ENCODE assay signal across 8 cellular contexts in the genomic region with DNA sequence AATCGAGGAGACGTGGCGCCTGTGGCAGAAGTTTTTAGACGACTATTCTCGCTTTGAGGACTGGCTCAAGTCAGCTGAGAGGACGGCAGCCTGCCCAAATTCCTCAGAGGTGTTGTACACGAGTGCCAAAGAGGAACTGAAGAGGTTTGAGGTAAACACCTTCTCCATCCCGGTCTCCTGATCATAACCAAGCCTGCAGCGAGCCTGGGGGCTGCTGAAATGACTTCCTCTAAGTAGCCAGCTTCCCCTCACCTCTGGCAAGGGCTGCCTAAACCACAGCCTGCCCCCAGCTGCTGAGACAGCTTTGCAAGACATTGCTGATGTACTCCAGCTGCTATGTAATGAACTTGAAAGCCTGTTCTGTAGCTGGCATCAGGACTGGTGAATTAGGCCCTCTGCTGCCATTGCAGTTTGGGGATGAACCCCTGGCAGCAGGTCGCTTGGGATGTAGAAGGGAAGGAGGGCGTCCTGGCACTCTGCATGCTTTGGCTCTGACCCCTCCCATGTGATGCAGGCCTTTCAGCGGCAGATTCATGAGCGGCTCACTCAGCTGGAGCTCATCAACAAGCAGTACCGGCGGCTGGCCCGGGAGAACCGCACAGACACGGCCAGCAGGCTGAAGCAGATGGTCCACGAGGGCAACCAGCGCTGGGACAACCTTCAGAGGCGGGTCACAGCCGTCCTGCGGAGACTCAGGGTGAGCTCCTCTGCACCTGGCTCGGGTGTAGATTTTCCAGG.
A peak's percentile ranks its signal among the peaks of the same experiment; 100 is the strongest.
DNase-seq lines count a peak whose midpoint lies in the region; ATAC-seq and TF ChIP-seq lines count a peak whose summit lies in the region.

No MANE protein-coding gene starts in this region.

- TF ChIP-seq EP300 in upper lobe of left lung (IDR thresholded peaks at IDR 0.05): peak in 1 of 4 donors; percentile 5

- H3K4me3 Mint-ChIP-seq in endodermal cell: no peak overlapping the region

- in situ Hi-C loops in KBM-7 (cut with MboI; ENCODE audit: low pct_unique_long_range_greater_than_20kb, low sequenced_read_pairs): no loop called here

- no peak overlapping the region for H3K9ac ChIP-seq in endodermal cell (ENCODE audit: extremely low read depth, low read length, poor library complexity, severe bottlenecking)

- TF ChIP-seq POLR2A in upper lobe of left lung (IDR thresholded peaks at IDR 0.05): peak in 1 of 4 donors; percentile 35

- TF ChIP-seq CTCF in upper lobe of left lung (IDR thresholded peaks at IDR 0.05): no peak
- TF ChIP-seq CTCF in endodermal cell (conservative IDR thresholded peaks at IDR 0.05): no peak

- H3K27ac ChIP-seq in upper lobe of left lung: peak overlapping the region; percentile 39 to 81 (median 68)
- H3K27ac ChIP-seq in endodermal cell (ENCODE audit: low read depth, low read length): no peak overlapping the region

- intact Hi-C loops in cardiac septum (cut with DNase I): no loop called here

- H3K9me3 Mint-ChIP-seq in endodermal cell: no peaks in the 10 kb centered on the region

- H3K36me3 ChIP-seq in upper lobe of left lung (peaks cover 6 to 68% (median 33%) of the 10 kb centered on the region in 4 donors), endodermal cell (ENCODE audit: control insufficient read depth, insufficient read depth, low read length) (peaks cover 60% of the 10 kb centered on the region)

- no peaks in the 10 kb centered on the region for H3K27me3 Mint-ChIP-seq in endodermal cell (ENCODE audit: insufficient read depth)

- 45 to 62% methylated on average over 8 to 24 of the region's 24 CpGs for WGBS in upper lobe of left lung, 2 donors
- WGBS in endodermal cell (ENCODE audit: insufficient coverage in 1 of 2, insufficient read length in 1 of 2), 2 experiments: 92 to 94% methylated on average over 17 to 24 of the region's 24 CpGs

- H3K36me3 Mint-ChIP-seq in endodermal cell (ENCODE audit: low read depth): peaks cover 66% of the 10 kb centered on the region

- ATAC-seq in GM19468 (IDR thresholded peaks at IDR 0.05; ENCODE audit: extremely low read depth, unreplicated experiment) (peak; percentile 69), upper lobe of left lung (ENCODE audit: low FRiP score in 2 of 2) (peak; percentile 46 to 67)

- H3K27ac Mint-ChIP-seq in endodermal cell: no peak overlapping the region

- no peak overlapping the region for H3K4me3 ChIP-seq in upper lobe of left lung
- no peak overlapping the region for H3K4me3 ChIP-seq in endodermal cell (ENCODE audit: low read length)

- DNase-seq in KBM-7: peak; percentile 55
- peak; percentile 74 for DNase-seq in cardiac septum (ENCODE audit: low spot score)
- DNase-seq in upper lobe of left lung: peak; percentile 77 to 80
- no peak for DNase-seq in endodermal cell
- no peak for DNase-seq in AML-193 (lab: John Stamatoyannopoulos, UW)
- no peak for DNase-seq in stimulated activated CD4-positive, alpha-beta T cell treated with anti-CD3 and anti-CD28 coated beads, Interleukin-2, amount 100 ng/mL, for 24 hours
- DNase-seq in A172 (ENCODE audit: low spot score): no peak

- peaks cover 7% of the 10 kb centered on the region for H3K4me1 Mint-ChIP-seq in endodermal cell

- H3K9me3 ChIP-seq in upper lobe of left lung: no peaks in the 10 kb centered on the region
- no peaks in the 10 kb centered on the region for H3K9me3 ChIP-seq in endodermal cell (ENCODE audit: control insufficient read depth, low read length)

- H3K27me3 ChIP-seq in upper lobe of left lung (no peaks in the 10 kb centered on the region), endodermal cell (ENCODE audit: control insufficient read depth, insufficient read depth, low read length, poor library complexity, severe bottlenecking) (no peaks in the 10 kb centered on the region)

- H3K4me1 ChIP-seq in upper lobe of left lung (peaks cover 0 to 29% (median 9%) of the 10 kb centered on the region in 4 donors), endodermal cell (ENCODE audit: control insufficient read depth, insufficient read depth, low read length) (peaks cover 4% of the 10 kb centered on the region)

Comparison
In these comparisons a context has a peak if more than half of its experiments do, and no peak if none do; other contexts are left out.
1. DNase-seq: peak in KBM-7 (single experiment), cardiac septum (single experiment) and upper lobe of left lung (2 of 2); none in endodermal cell (single experiment), AML-193 (0 of 2), stimulated activated CD4-positive, alpha-beta T cell treated with anti-CD3 and anti-CD28 coated beads, Interleukin-2, amount 100 ng/mL, for 24 hours (0 of 2) and A172 (single experiment).